In genomic region chr6:27433714-27434113, GRCh38 we compare ENCODE assay signal across 29 cellular contexts.
"Had no signal": no experiment of that assay in that cellular context is flagged by ENCODE, and none has a peak within 500 bp of the region (broad histone marks: within the 10 kb centered on the region; RNA-seq: fewer than 3 reads in every experiment).

No MANE protein-coding gene starts in this region.

- H3K4me1 ChIP-seq: stomach, suprapubic skin, testis, thyroid gland, tibial artery, tibial nerve, transverse colon, upper lobe of left lung, upper lobe of right lung, uterus, vagina had no signal

- ATAC-seq: stimulated activated effector memory CD8-positive, alpha-beta T cell treated with anti-CD3 and anti-CD28 coated beads, Interleukin-12 subunit alpha, Interleukin-12 subunit beta, amount 100 ng/mL, for 72 hours; stimulated activated memory B cell treated with anti-CD40 and anti-IgM and Interleukin-4, amounts not matched to agents 10 μg/mL and 1 μg/mL and 100 μg/mL, for 72 hours; stimulated activated naive B cell treated with anti-CD40 and anti-IgM and Interleukin-4, amounts not matched to agents 10 μg/mL and 1 μg/mL and 100 μg/mL, for 72 hours; stimulated activated naive CD8-positive, alpha-beta T cell treated with anti-CD3 and anti-CD28 coated beads, Interleukin-15, amount 100 ng/mL, for 72 hours; stimulated activated naive CD8-positive, alpha-beta T cell treated with anti-CD3 and anti-CD28 coated beads, Interleukin-15, Interleukin-2, amounts not matched to agents 100 U/mL and 50 U/mL, for 24 hours; upper lobe of right lung had no signal

- H3K36me3 ChIP-seq: stomach, suprapubic skin, thoracic aorta, thyroid gland, tibial artery, transverse colon, upper lobe of left lung, upper lobe of right lung, uterus, vagina had no signal

- H3K27ac Mint-ChIP-seq: stimulated activated effector memory CD8-positive, alpha-beta T cell treated with anti-CD3 and anti-CD28 coated beads, Interleukin-12 subunit alpha, Interleukin-12 subunit beta, amount 100 ng/mL, for 72 hours; stimulated activated memory B cell treated with anti-CD40 and anti-IgM and Interleukin-4, amounts not matched to agents 10 μg/mL and 1 μg/mL and 100 μg/mL, for 72 hours; stimulated activated naive B cell treated with anti-CD40 and anti-IgM and Interleukin-4, amounts not matched to agents 10 μg/mL and 1 μg/mL and 100 μg/mL, for 72 hours; stimulated activated naive CD8-positive, alpha-beta T cell treated with anti-CD3 and anti-CD28 coated beads, Interleukin-15, Interleukin-2, amounts not matched to agents 100 ng/mL and 50 ng/mL, for 24 hours; type B pancreatic cell had no signal

- H3K27ac ChIP-seq: stomach, suprapubic skin, testis, thoracic aorta, thyroid gland, tibial artery, tibial nerve, transverse colon, upper lobe of left lung, upper lobe of right lung, uterus, vagina had no signal

- H3K9me3 ChIP-seq: testis, thyroid gland, upper lobe of right lung, uterus, vagina had no signal

- FAIRE-seq: urothelium cell line had no signal

- DNase-seq: stimulated activated CD4-positive, alpha-beta T cell treated with anti-CD3 and anti-CD28 coated beads, Interleukin-2, amount 100 ng/mL, for 48 hours; stimulated activated CD4-positive, alpha-beta T cell treated with anti-CD3 and anti-CD28 coated beads, Interleukin-4, amount 100 ng/mL, for 1 hour; stimulated activated CD4-positive, alpha-beta T cell treated with anti-CD3 and anti-CD28 coated beads, Interleukin-4, amount 100 ng/mL, for 24 hours; stimulated activated CD4-positive, alpha-beta T cell treated with anti-CD3 and anti-CD28 coated beads, Interleukin-4, amount 100 ng/mL, for 4 hours; stimulated activated CD8-positive, alpha-beta memory T cell treated with anti-CD3 and anti-CD28 coated beads, Interleukin-4, amount 100 ng/mL, for 48 hours; stimulated activated naive B cell treated with anti-CD40 and anti-IgM and Interleukin-4, amounts not matched to agents 10 μg/mL and 1 μg/mL and 100 μg/mL, for 72 hours; stimulated activated naive CD4-positive, alpha-beta T cell; stimulated activated naive CD4-positive, alpha-beta T cell treated with Interleukin-2 at 50 U/mL for 16 hours; stimulated activated naive CD8-positive, alpha-beta T cell treated with anti-CD3 and anti-CD28 coated beads, Interleukin-15, amount 100 ng/mL, for 72 hours; stimulated activated naive CD8-positive, alpha-beta T cell treated with anti-CD3 and anti-CD28 coated beads, Interleukin-15, Interleukin-2, amounts not matched to agents 100 U/mL and 50 U/mL, for 24 hours; stomach; substantia nigra; testis; thyroid gland; tibial artery; transverse colon; trophoblast cell; upper lobe of left lung; upper lobe of right lung; uterus had no signal

- H3K4me3 Mint-ChIP-seq: stimulated activated effector memory CD8-positive, alpha-beta T cell treated with anti-CD3 and anti-CD28 coated beads, Interleukin-12 subunit alpha, Interleukin-12 subunit beta, amount 100 ng/mL, for 72 hours; stimulated activated memory B cell treated with anti-CD40 and anti-IgM and Interleukin-4, amounts not matched to agents 10 μg/mL and 1 μg/mL and 100 μg/mL, for 72 hours; stimulated activated naive B cell treated with anti-CD40 and anti-IgM and Interleukin-4, amounts not matched to agents 10 μg/mL and 1 μg/mL and 100 μg/mL, for 72 hours; stimulated activated naive CD8-positive, alpha-beta T cell treated with anti-CD3 and anti-CD28 coated beads, Interleukin-15, amount 100 ng/mL, for 72 hours; stimulated activated naive CD8-positive, alpha-beta T cell treated with anti-CD3 and anti-CD28 coated beads, Interleukin-15, Interleukin-2, amounts not matched to agents 100 ng/mL and 50 ng/mL, for 24 hours; type B pancreatic cell had no signal

- H3K4me3 ChIP-seq: stomach, suprapubic skin, testis, thoracic aorta, thyroid gland, tibial artery, tibial nerve, transverse colon, upper lobe of left lung, upper lobe of right lung, uterus, vagina had no signal

- H3K4me1 Mint-ChIP-seq: stimulated activated effector memory CD8-positive, alpha-beta T cell treated with anti-CD3 and anti-CD28 coated beads, Interleukin-12 subunit alpha, Interleukin-12 subunit beta, amount 100 ng/mL, for 72 hours; stimulated activated memory B cell treated with anti-CD40 and anti-IgM and Interleukin-4, amounts not matched to agents 10 μg/mL and 1 μg/mL and 100 μg/mL, for 72 hours; stimulated activated naive B cell treated with anti-CD40 and anti-IgM and Interleukin-4, amounts not matched to agents 10 μg/mL and 1 μg/mL and 100 μg/mL, for 72 hours had no signal

- H3K36me3 Mint-ChIP-seq: stimulated activated effector memory CD8-positive, alpha-beta T cell treated with anti-CD3 and anti-CD28 coated beads, Interleukin-12 subunit alpha, Interleukin-12 subunit beta, amount 100 ng/mL, for 72 hours; stimulated activated memory B cell treated with anti-CD40 and anti-IgM and Interleukin-4, amounts not matched to agents 10 μg/mL and 1 μg/mL and 100 μg/mL, for 72 hours; type B pancreatic cell had no signal

- H3K27me3 ChIP-seq: stomach, suprapubic skin, testis, thyroid gland, tibial artery, tibial nerve, transverse colon, upper lobe of left lung, upper lobe of right lung, uterus, vagina had no signal
